ENCODE assay signal across 8 cellular contexts in genomic region chr19:52248256-52248655, GRCh38. TPM values are rescaled to one million over a fixed set of nuclear protein-coding genes. Genes with fewer than 3 reads are reported as not detected.
DNase-seq lines count a peak whose midpoint lies in the region; ATAC-seq and TF ChIP-seq lines count a peak whose summit lies in the region.

No MANE protein-coding gene starts in this region.

- H3K4me1 Mint-ChIP-seq in GM23338, result no peaks in the 10 kb centered on the region

- H3K4me2 ChIP-seq in GM23338, result no peak overlapping the region

- DNase-seq in GM23338 (ENCODE audit: low spot score) (peak; percentile 83), NCI-H82 (lab: John Stamatoyannopoulos, UW) (peak; percentile 70), foreskin keratinocyte (peak in 1 of 2 donors; percentile 35), retinal pigment epithelial cell (ENCODE audit: low read depth) (no peak), middle frontal gyrus (ENCODE audit: extremely low spot score, low spot score) (no peak)
- DNase-seq in activated T-cell treated with anti-CD3 and anti-CD28 coated beads, Interleukin-2, amount 50 U/mL, for 1 hour, result peak; percentile 58

- no peaks in the 10 kb centered on the region; the same call in none of the 3 replicates for H3K36me3 Mint-ChIP-seq in GM23338 (ENCODE audit: low read depth)

- H3K27ac Mint-ChIP-seq in GM23338, result no peak overlapping the region

- H3K79me2 ChIP-seq in GM23338 (replicated peaks; ENCODE audit: insufficient read depth), result no peaks in the 10 kb centered on the region

- no peaks in the 10 kb centered on the region for H3K36me3 ChIP-seq in GM23338 (ENCODE audit: insufficient read depth)

- no peaks in the 10 kb centered on the region for H3F3A ChIP-seq in GM23338 (replicated peaks; ENCODE audit: low read depth)

- no peaks in the 10 kb centered on the region for H3K9me2 ChIP-seq in GM23338 (ENCODE audit: insufficient read depth)

- H4K20me1 ChIP-seq in GM23338 (replicated peaks; ENCODE audit: insufficient read depth), result no peaks in the 10 kb centered on the region

- peak; percentile 88 for ATAC-seq in GM23338
- ATAC-seq in foreskin keratinocyte, result no peak
- no peak for ATAC-seq in HG03432 (IDR thresholded peaks at IDR 0.05; ENCODE audit: unreplicated experiment)
- ATAC-seq in GM21515 (IDR thresholded peaks at IDR 0.05; ENCODE audit: unreplicated experiment), result no peak

- TF ChIP-seq CTCF in GM23338 (conservative IDR thresholded peaks at IDR 0.05; ENCODE audit: low read depth in 2 of 2) (peak; percentile 70 to 86), foreskin keratinocyte (conservative IDR thresholded peaks at IDR 0.05) (peak; percentile 57), retinal pigment epithelial cell (conservative IDR thresholded peaks at IDR 0.05; ENCODE audit: low read depth, low read length) (peak; percentile 23)

- H3K4me3 ChIP-seq in GM23338, result no peak overlapping the region
- H3K4me3 ChIP-seq in retinal pigment epithelial cell (ENCODE audit: low read length), result no peak overlapping the region

- no peak overlapping the region for H2AFZ ChIP-seq in GM23338

- H3K27me3 ChIP-seq in GM23338 (ENCODE audit: insufficient read depth), result no peaks in the 10 kb centered on the region
- H3K27me3 ChIP-seq in foreskin keratinocyte, result no peaks in the 10 kb centered on the region

- H3K27ac ChIP-seq in GM23338 (ENCODE audit: low read depth) (no peak overlapping the region), foreskin keratinocyte (no peak overlapping the region)

- no peak overlapping the region for H3K4me3 Mint-ChIP-seq in GM23338

- H3K9me3 Mint-ChIP-seq in GM23338, result peaks cover 29% of the 10 kb centered on the region

- H3K4me1 ChIP-seq in GM23338 (ENCODE audit: insufficient read depth) (no peaks in the 10 kb centered on the region), foreskin keratinocyte (no peaks in the 10 kb centered on the region)

- H3K27me3 Mint-ChIP-seq in GM23338 (ENCODE audit: insufficient read depth, low read depth, poor library complexity), result no peaks in the 10 kb centered on the region

TF ChIP-seq in GM23338, 12 proteins besides CTCF, POLR2A, EP300 and RAD21 (continues in another document):
- TF ChIP-seq POLR2AphosphoS5 (IDR thresholded peaks at IDR 0.05; ENCODE audit: low read depth) (no peak), STAT1 (IDR thresholded peaks at IDR 0.05; ENCODE audit: unreplicated experiment) (no peak), ZNF114 (CRISPR knock-in tag; IDR thresholded peaks at IDR 0.05) (no peak), ZNF331 (CRISPR knock-in tag; IDR thresholded peaks at IDR 0.05; ENCODE audit: low read depth) (no peak), CREB1 (CRISPR knock-in tag; IDR thresholded peaks at IDR 0.05; ENCODE audit: low read depth) (no peak), EZH2 (IDR thresholded peaks at IDR 0.05; ENCODE audit: low read depth, unreplicated experiment) (no peak), JUNB (IDR thresholded peaks at IDR 0.05; ENCODE audit: unreplicated experiment) (no peak), NANOG (IDR thresholded peaks at IDR 0.05; ENCODE audit: borderline replicate concordance) (no peak), ZNF462 (CRISPR knock-in tag; IDR thresholded peaks at IDR 0.05) (no peak), EZH2phosphoT487 (IDR thresholded peaks at IDR 0.05; ENCODE audit: unreplicated experiment) (no peak)
- TF ChIP-seq, protein P1, sequence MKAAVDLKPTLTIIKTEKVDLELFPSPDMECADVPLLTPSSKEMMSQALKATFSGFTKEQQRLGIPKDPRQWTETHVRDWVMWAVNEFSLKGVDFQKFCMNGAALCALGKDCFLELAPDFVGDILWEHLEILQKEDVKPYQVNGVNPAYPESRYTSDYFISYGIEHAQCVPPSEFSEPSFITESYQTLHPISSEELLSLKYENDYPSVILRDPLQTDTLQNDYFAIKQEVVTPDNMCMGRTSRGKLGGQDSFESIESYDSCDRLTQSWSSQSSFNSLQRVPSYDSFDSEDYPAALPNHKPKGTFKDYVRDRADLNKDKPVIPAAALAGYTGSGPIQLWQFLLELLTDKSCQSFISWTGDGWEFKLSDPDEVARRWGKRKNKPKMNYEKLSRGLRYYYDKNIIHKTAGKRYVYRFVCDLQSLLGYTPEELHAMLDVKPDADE (IDR thresholded peaks at IDR 0.05), result no peak

RNA-seq across cellular contexts. Expression of gene ZNF766, which starts 21.1 kb away (rescaled TPM):
- 23.5 and 29.3 TPM in 2 replicates for total RNA-seq in GM23338 (2014; rRNA removed; shearing (Covaris generic))
- 20.3 and 22.1 TPM in 2 replicates for polyA plus RNA-seq in GM23338 (2016; fragmentation: Nextera tagmentation; extraction: Ambion mirVana)
- 8.1 and 13.1 TPM in 2 replicates for total RNA-seq in foreskin keratinocyte
- 2.7 and 3.6 TPM in 2 replicates for polyA plus RNA-seq in foreskin keratinocyte

RNA-seq across cellular contexts. Expression of gene ZNF480, which starts 48.7 kb away (rescaled TPM):
- 34.1 and 39.4 TPM in 2 replicates for total RNA-seq in GM23338 (2014; rRNA removed; shearing (Covaris generic))
- polyA plus RNA-seq in GM23338 (2016; fragmentation: Nextera tagmentation; extraction: Ambion mirVana) (28.8 and 37.9 TPM in 2 replicates), foreskin keratinocyte (8.1 and 8.4 TPM in 2 replicates)
- 11.1 and 11.8 TPM in 2 replicates for total RNA-seq in foreskin keratinocyte

RNA-seq across cellular contexts. Expression of gene PPP2R1A, which starts 58.4 kb away (rescaled TPM):
- total RNA-seq in GM23338 (2014; rRNA removed; shearing (Covaris generic)), result 345 and 381 TPM in 2 replicates
- polyA plus RNA-seq in GM23338 (2016; fragmentation: Nextera tagmentation; extraction: Ambion mirVana), result 212 and 238 TPM in 2 replicates
- 230 and 241 TPM in 2 replicates for total RNA-seq in foreskin keratinocyte
- polyA plus RNA-seq in foreskin keratinocyte, result 208 and 210 TPM in 2 replicates

Comparison
In these comparisons a context has a peak if more than half of its experiments do, and no peak if none do; other contexts are left out.
1. DNase-seq: peak in GM23338 (single experiment), NCI-H82 (single experiment) and activated T-cell treated with anti-CD3 and anti-CD28 coated beads, Interleukin-2, amount 50 U/mL, for 1 hour (single experiment); none in retinal pigment epithelial cell (single experiment) and middle frontal gyrus (single experiment).
2. CTCF ChIP-seq: peak in every context shown above with its lines; median percentile 78 in GM23338; 57 in foreskin keratinocyte; 23 in retinal pigment epithelial cell.